In the genomic region with DNA sequence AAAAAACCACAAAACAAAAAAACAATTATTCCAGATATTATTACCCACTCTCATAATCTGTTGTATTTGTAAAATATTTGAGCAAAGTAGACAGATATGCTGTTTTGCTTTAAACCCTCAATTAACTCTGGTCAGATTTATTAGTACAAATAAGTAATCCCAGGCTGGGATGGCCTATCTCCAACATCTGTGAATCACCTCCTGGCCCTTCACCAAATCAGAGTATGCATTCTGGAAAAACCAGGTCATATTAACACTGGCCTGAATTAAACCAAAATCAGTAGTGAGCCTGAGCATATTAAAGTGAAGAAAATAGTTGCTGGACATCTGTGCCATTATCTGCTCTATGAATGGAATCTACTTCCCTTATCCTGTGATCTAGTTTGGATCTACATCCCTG, we compare ENCODE assay signal across 10 cellular contexts. TPM values are rescaled to one million over a fixed set of nuclear protein-coding genes. Genes with fewer than 3 reads are reported as not detected.
DNase-seq lines count a peak whose midpoint lies in the region; ATAC-seq, FAIRE-seq and TF ChIP-seq lines count a peak whose summit lies in the region.
"Had no signal": no experiment of that assay in that cellular context is flagged by ENCODE, and none has a peak within 500 bp of the region (broad histone marks: within the 10 kb centered on the region; RNA-seq: fewer than 3 reads in every experiment).

No MANE protein-coding gene starts in this region.

- no peak for DNase-seq in stimulated activated naive CD8-positive, alpha-beta T cell treated with anti-CD3 and anti-CD28 coated beads, Interleukin-15, Interleukin-2, amounts not matched to agents 100 U/mL and 50 U/mL, for 24 hours
- peak; percentile 77 for DNase-seq in bronchial epithelial cell (ENCODE audit: low read depth)
- DNase-seq in right lobe of liver: no peak
- DNase-seq in aorta: peak in 1 of 2 donors; percentile 58
- DNase-seq in DMS153 treated with DMSO at 0.1 percent for 48 hours (lab: John Stamatoyannopoulos, UW; ENCODE audit: unreplicated experiment): no peak
- DNase-seq in midbrain (lab: John Stamatoyannopoulos, UW): no peak
- DNase-seq in GM10266 (ENCODE audit: extremely low spot score): no peak
- DNase-seq: stimulated activated CD4-positive, alpha-beta T cell treated with anti-CD3 and anti-CD28 coated beads, Interleukin-4, amount 100 ng/mL, for 1 hour had no signal

- ATAC-seq in stimulated activated naive CD8-positive, alpha-beta T cell treated with anti-CD3 and anti-CD28 coated beads, Interleukin-15, Interleukin-2, amounts not matched to agents 100 U/mL and 50 U/mL, for 24 hours: no peak
- ATAC-seq in right lobe of liver: peak; percentile 68 to 78 (median 74)
- ATAC-seq in aorta (ENCODE audit: low FRiP score): peak; percentile 82

- TF ChIP-seq CTCF in bronchial epithelial cell (IDR thresholded peaks at IDR 0.05; ENCODE audit: insufficient read depth, low read length, severe bottlenecking) (no peak), right lobe of liver (IDR thresholded peaks at IDR 0.05) (no peak), GM10266 (IDR thresholded peaks at IDR 0.05; ENCODE audit: control insufficient read depth, insufficient read depth, low read depth, missing control alignments) (no peak)

- H3K9me3 ChIP-seq in right lobe of liver (no peaks in the 10 kb centered on the region), aorta (ENCODE audit: control insufficient read depth, low read length) (no peaks in the 10 kb centered on the region)

- peaks cover 0 to 44% (median 14%) of the 10 kb centered on the region in 4 donors for H3K4me1 ChIP-seq in right lobe of liver
- peaks cover 2 to 10% of the 10 kb centered on the region in 2 donors for H3K4me1 ChIP-seq in aorta (ENCODE audit: control insufficient read depth in 1 of 2, insufficient read depth in 2 of 2, low read length in 2 of 2)

- FAIRE-seq in bronchial epithelial cell (lab: Jason Lieb, UNC): no peak
- FAIRE-seq: TTC549 had no signal

- H3K27ac Mint-ChIP-seq in stimulated activated naive CD8-positive, alpha-beta T cell treated with anti-CD3 and anti-CD28 coated beads, Interleukin-15, Interleukin-2, amounts not matched to agents 100 ng/mL and 50 ng/mL, for 24 hours: peak overlapping the region; percentile 32

- no peaks in the 10 kb centered on the region for H3K9me3 Mint-ChIP-seq in stimulated activated naive CD8-positive, alpha-beta T cell treated with anti-CD3 and anti-CD28 coated beads, Interleukin-15, Interleukin-2, amounts not matched to agents 100 ng/mL and 50 ng/mL, for 24 hours

- no peak overlapping the region for H3K4me3 ChIP-seq in bronchial epithelial cell (ENCODE audit: low read depth, low read length)
- H3K4me3 ChIP-seq in right lobe of liver: no peak overlapping the region
- H3K4me3 ChIP-seq in aorta (ENCODE audit: low read length in 2 of 2): no peak overlapping the region

- intact Hi-C loops in right lobe of liver (cut with DNase I) (loop anchor here in 1 of 2 donors (10.0 kb wide), 1 partner anchor 48 kb away; no protein-coding TSS in a partner anchor), aorta (cut with DNase I) (loop anchor here (5.0 kb wide), 1 partner anchor 40 kb away; a partner anchor contains a TSS)

- peaks cover 15% of the 10 kb centered on the region for H3K36me3 ChIP-seq in bronchial epithelial cell (ENCODE audit: control insufficient read depth, insufficient read depth, low read length)
- peaks cover 11 to 45% (median 29%) of the 10 kb centered on the region in 4 donors for H3K36me3 ChIP-seq in right lobe of liver
- H3K36me3 ChIP-seq in aorta (ENCODE audit: control insufficient read depth in 1 of 2, insufficient read depth in 2 of 2, low read length in 1 of 2): peaks cover 0 to 3% of the 10 kb centered on the region in 2 donors

- H3K27me3 Mint-ChIP-seq in stimulated activated naive CD8-positive, alpha-beta T cell treated with anti-CD3 and anti-CD28 coated beads, Interleukin-15, Interleukin-2, amounts not matched to agents 100 ng/mL and 50 ng/mL, for 24 hours: no peaks in the 10 kb centered on the region

- H3K27ac ChIP-seq in right lobe of liver (peak overlapping the region; percentile 40 to 72 (median 69)), aorta (ENCODE audit: low read depth in 1 of 2, low read length in 2 of 2) (peak overlapping the region in 1 of 2 donors; percentile 62)

- peaks cover 61% of the 10 kb centered on the region for H3K36me3 Mint-ChIP-seq in stimulated activated naive CD8-positive, alpha-beta T cell treated with anti-CD3 and anti-CD28 coated beads, Interleukin-15, Interleukin-2, amounts not matched to agents 100 ng/mL and 50 ng/mL, for 24 hours (ENCODE audit: low read depth)

- H3K27me3 ChIP-seq in bronchial epithelial cell (ENCODE audit: control insufficient read depth, insufficient read depth, low read length) (no peaks in the 10 kb centered on the region), right lobe of liver (no peaks in the 10 kb centered on the region), aorta (ENCODE audit: control insufficient read depth in 1 of 2, insufficient read depth in 2 of 2, low read length in 1 of 2) (no peaks in the 10 kb centered on the region)

- no peak for TF ChIP-seq POLR2A in right lobe of liver (IDR thresholded peaks at IDR 0.05)

- H3K4me3 Mint-ChIP-seq in stimulated activated naive CD8-positive, alpha-beta T cell treated with anti-CD3 and anti-CD28 coated beads, Interleukin-15, Interleukin-2, amounts not matched to agents 100 ng/mL and 50 ng/mL, for 24 hours: no peak overlapping the region

- H3K4me1 Mint-ChIP-seq in stimulated activated naive CD8-positive, alpha-beta T cell treated with anti-CD3 and anti-CD28 coated beads, Interleukin-15, Interleukin-2, amounts not matched to agents 100 ng/mL and 50 ng/mL, for 24 hours (ENCODE audit: low read depth): peaks cover 46% of the 10 kb centered on the region

RNA-seq across cellular contexts. Expression of a gene that starts 41.0 kb away (rescaled TPM):
- 40.0 and 56.6 TPM in 2 replicates for total RNA-seq in bronchial epithelial cell
- 100 to 1,000 TPM; 108 to 267 (median 208) TPM for total RNA-seq in right lobe of liver
- total RNA-seq in aorta: 100 to 1,000 TPM; 279 to 297 TPM
- polyA plus RNA-seq in aorta: 10 to 100 TPM; 34.1 to 78.3 TPM

RNA-seq across cellular contexts. Expression of a gene that starts 58.9 kb away (rescaled TPM):
- total RNA-seq in bronchial epithelial cell: 1.3 TPM in 2 replicates
- total RNA-seq in right lobe of liver: 10 to 100 TPM in 1 of 6 experiments, 1 to 10 TPM in 5; 4.8 to 11.5 (median 7.7) TPM
- 10 to 100 TPM; 42.1 to 63.2 TPM for total RNA-seq in aorta
- polyA plus RNA-seq in aorta: 10 to 100 TPM; 10.9 to 20.8 TPM
